19 cellular contexts compared by ENCODE assay signal in genomic region chr3:197542741-197543454, GRCh38. TPM values are rescaled to one million over a fixed set of nuclear protein-coding genes. Genes with fewer than 3 reads are reported as not detected.
A peak's percentile ranks its signal among the peaks of the same experiment; 100 is the strongest.
DNase-seq lines count a peak whose midpoint lies in the region; TF ChIP-seq lines count a peak whose summit lies in the region.
"Had no signal": no experiment of that assay in that cellular context is flagged by ENCODE, and none has a peak within 500 bp of the region (broad histone marks: within the 10 kb centered on the region; RNA-seq: fewer than 3 reads in every experiment).

No MANE protein-coding gene starts in this region.

- H3K4me1 ChIP-seq in esophagus squamous epithelium (peaks cover 23 to 65% (median 35%) of the 10 kb centered on the region in 3 donors), neutrophil (ENCODE audit: control insufficient read depth in 1 of 2, insufficient read depth in 1 of 2, low read depth in 1 of 2, low read length in 1 of 2) (peaks cover 57 to 67% of the 10 kb centered on the region in 2 experiments)

- H3K27ac ChIP-seq in esophagus squamous epithelium (peak overlapping the region in 3 of 4 donors; percentile 31 to 44 (median 34)), neutrophil (peak overlapping the region; percentile 65)
- H3K27ac ChIP-seq: brain microvascular endothelial cell had no signal

- H3K4me1 Mint-ChIP-seq in activated T-helper 2 cell treated with anti-CD3 and anti-CD28 coated beads, Interferon-gamma antibody, Interleukin-2, Interleukin-4, amounts not matched to agents 10 μg/mL and 5 μg/mL and 100 μg/mL, durations not matched to agents 14 hours and 24 hours and 36 hours (ENCODE audit: low read depth): peaks cover 12% of the 10 kb centered on the region

- H3K4me3 ChIP-seq in NB4 (ENCODE audit: low read depth, low read length) (no peak overlapping the region), esophagus squamous epithelium (no peak overlapping the region), neutrophil (ENCODE audit: low read depth in 1 of 2, low read length in 1 of 2) (no peak overlapping the region)
- H3K4me3 ChIP-seq: smooth muscle cell, suprapubic skin had no signal

- intact Hi-C loops in esophagus squamous epithelium (cut with DNase I): no loop called here
- intact Hi-C loops in activated T-helper 2 cell treated with anti-CD3 and anti-CD28 coated beads, Interferon-gamma antibody, Interleukin-2, Interleukin-4, amounts not matched to agents 10 μg/mL and 5 μg/mL and 100 μg/mL, durations not matched to agents 14 hours and 24 hours and 36 hours (cut with micrococcal nuclease): no loop called here

- no peak overlapping the region for H3K4me3 Mint-ChIP-seq in activated T-helper 2 cell treated with anti-CD3 and anti-CD28 coated beads, Interferon-gamma antibody, Interleukin-2, Interleukin-4, amounts not matched to agents 10 μg/mL and 5 μg/mL and 100 μg/mL, durations not matched to agents 14 hours and 24 hours and 36 hours (ENCODE audit: low read depth)
- H3K4me3 Mint-ChIP-seq: activated naive CD8-positive, alpha-beta T cell treated with anti-CD3 and anti-CD28 coated beads, Interleukin-2, amount 10 ng/mL, durations not matched to agents 7 days and 5 days; activated T-cell treated with anti-CD3 and anti-CD28 coated beads, Interleukin-2, amount 50 U/mL, for 24 hours; HFFc6; naive thymus-derived CD8-positive, alpha-beta T cell had no signal

- TF ChIP-seq CTCF in GM13977 (IDR thresholded peaks at IDR 0.05; ENCODE audit: extremely low read depth, insufficient read depth, missing control alignments) (no peak), NB4 (IDR thresholded peaks at IDR 0.05; ENCODE audit: low read depth, low read length) (no peak), esophagus squamous epithelium (IDR thresholded peaks at IDR 0.05) (no peak), neutrophil (IDR thresholded peaks at IDR 0.05) (no peak)

- H3K27ac Mint-ChIP-seq in activated T-helper 2 cell treated with anti-CD3 and anti-CD28 coated beads, Interferon-gamma antibody, Interleukin-2, Interleukin-4, amounts not matched to agents 10 μg/mL and 5 μg/mL and 100 μg/mL, durations not matched to agents 14 hours and 24 hours and 36 hours: no peak overlapping the region
- H3K27ac Mint-ChIP-seq: activated naive CD8-positive, alpha-beta T cell treated with anti-CD3 and anti-CD28 coated beads, Interleukin-2, amount 10 ng/mL, durations not matched to agents 7 days and 5 days; activated T-cell treated with anti-CD3 and anti-CD28 coated beads, Interleukin-2, amount 50 U/mL, for 24 hours; HFFc6 had no signal

- no peaks in the 10 kb centered on the region for H3K9me3 ChIP-seq in esophagus squamous epithelium
- no peaks in the 10 kb centered on the region for H3K9me3 ChIP-seq in neutrophil
- H3K9me3 ChIP-seq: SK-N-SH, suprapubic skin had no signal

- H3K27me3 ChIP-seq in esophagus squamous epithelium (no peaks in the 10 kb centered on the region), neutrophil (no peaks in the 10 kb centered on the region)
- H3K27me3 ChIP-seq: brain microvascular endothelial cell, dorsolateral prefrontal cortex, suprapubic skin had no signal

- H3K9me3 Mint-ChIP-seq in activated T-helper 2 cell treated with anti-CD3 and anti-CD28 coated beads, Interferon-gamma antibody, Interleukin-2, Interleukin-4, amounts not matched to agents 10 μg/mL and 5 μg/mL and 100 μg/mL, durations not matched to agents 14 hours and 24 hours and 36 hours: no peaks in the 10 kb centered on the region
- H3K9me3 Mint-ChIP-seq: activated naive CD8-positive, alpha-beta T cell treated with anti-CD3 and anti-CD28 coated beads, Interleukin-2, amount 10 ng/mL, durations not matched to agents 7 days and 5 days; activated T-cell treated with anti-CD3 and anti-CD28 coated beads, Interleukin-2, amount 50 U/mL, for 24 hours; HFFc6; naive thymus-derived CD8-positive, alpha-beta T cell had no signal

- peaks cover 69% of the 10 kb centered on the region for H3K36me3 Mint-ChIP-seq in activated T-helper 2 cell treated with anti-CD3 and anti-CD28 coated beads, Interferon-gamma antibody, Interleukin-2, Interleukin-4, amounts not matched to agents 10 μg/mL and 5 μg/mL and 100 μg/mL, durations not matched to agents 14 hours and 24 hours and 36 hours (ENCODE audit: low read depth)

- H3K36me3 ChIP-seq in esophagus squamous epithelium: peaks cover 0 to 42% (median 0%) of the 10 kb centered on the region in 3 donors
- H3K36me3 ChIP-seq in neutrophil: no peaks in the 10 kb centered on the region
- H3K36me3 ChIP-seq: brain microvascular endothelial cell, suprapubic skin had no signal

- no peaks in the 10 kb centered on the region for H3K27me3 Mint-ChIP-seq in activated T-helper 2 cell treated with anti-CD3 and anti-CD28 coated beads, Interferon-gamma antibody, Interleukin-2, Interleukin-4, amounts not matched to agents 10 μg/mL and 5 μg/mL and 100 μg/mL, durations not matched to agents 14 hours and 24 hours and 36 hours (ENCODE audit: low read depth)
- H3K27me3 Mint-ChIP-seq: activated naive CD8-positive, alpha-beta T cell treated with anti-CD3 and anti-CD28 coated beads, Interleukin-2, amount 10 ng/mL, durations not matched to agents 7 days and 5 days; activated T-cell treated with anti-CD3 and anti-CD28 coated beads, Interleukin-2, amount 50 U/mL, for 24 hours; naive thymus-derived CD8-positive, alpha-beta T cell had no signal

- DNase-seq in GM13977 (ENCODE audit: low spot score) (peak; percentile 3), NB4 (ENCODE audit: low read depth) (peak; percentile 14), esophagus squamous epithelium (lab: John Stamatoyannopoulos, UW) (no peak), iPS-NIHi11 (ENCODE audit: low spot score) (no peak)
- DNase-seq in central memory CD4-positive, alpha-beta T cell: no peak
- no peak for DNase-seq in activated T-helper 2 cell treated with anti-CD3 and anti-CD28 coated beads, Interferon-gamma antibody, Interleukin-2, Interleukin-4, amounts not matched to agents 10 μg/mL and 5 μg/mL and 100 μg/mL, durations not matched to agents 14 hours and 24 hours and 36 hours (ENCODE audit: low spot score)
- DNase-seq: activated naive CD8-positive, alpha-beta T cell treated with anti-CD3 and anti-CD28 coated beads, Interleukin-2, amount 10 ng/mL, durations not matched to agents 7 days and 5 days; activated T-cell treated with anti-CD3 and anti-CD28 coated beads, Interleukin-2, amount 50 U/mL, for 24 hours; brain microvascular endothelial cell; HFFc6; mammary epithelial cell; naive thymus-derived CD8-positive, alpha-beta T cell; NCI-H1694 treated with DMSO at 0.1 percent for 48 hours; NCI-H226; SK-N-SH had no signal

- WGBS in esophagus squamous epithelium, 2 donors: 83 to 88% methylated on average over 5 to 17 of the region's 18 CpGs

- TF ChIP-seq POLR2A in NB4 (IDR thresholded peaks at IDR 0.05; ENCODE audit: extremely low read depth, insufficient read length) (no peak), esophagus squamous epithelium (IDR thresholded peaks at IDR 0.05) (no peak)

- in situ Hi-C loops in GM13977 (cut with MboI; ENCODE audit: low pct_unique_long_range_greater_than_20kb, low sequenced_read_pairs, unreplicated experiment): no loop called here

RNA-seq across cellular contexts. Expression of gene BDH1, which starts 12.9 kb away (rescaled TPM):
- 10 to 100 TPM; 44.4 to 60.6 (median 52.2) TPM for total RNA-seq in esophagus squamous epithelium
- total RNA-seq in activated T-helper 2 cell treated with anti-CD3 and anti-CD28 coated beads, Interferon-gamma antibody, Interleukin-2, Interleukin-4, amounts not matched to agents 10 μg/mL and 5 μg/mL and 100 μg/mL, durations not matched to agents 14 hours and 24 hours and 36 hours: 140 and 146 TPM in 2 replicates

Comparison
In these comparisons a context has a peak if more than half of its experiments do, and no peak if none do; other contexts are left out.
1. DNase-seq: peak in GM13977 (single experiment) and NB4 (single experiment); none in esophagus squamous epithelium (single experiment), central memory CD4-positive, alpha-beta T cell (single experiment), activated T-helper 2 cell treated with anti-CD3 and anti-CD28 coated beads, Interferon-gamma antibody, Interleukin-2, Interleukin-4, amounts not matched to agents 10 μg/mL and 5 μg/mL and 100 μg/mL, durations not matched to agents 14 hours and 24 hours and 36 hours (single experiment) and iPS-NIHi11 (single experiment).